Comparison of ENCODE assay signal across 10 cellular contexts in genomic region chr3:77825045-77825827, GRCh38.
DNase-seq lines count a peak whose midpoint lies in the region; ATAC-seq and TF ChIP-seq lines count a peak whose summit lies in the region.
"Had no signal": no experiment of that assay in that cellular context is flagged by ENCODE, and none has a peak within 500 bp of the region (broad histone marks: within the 10 kb centered on the region; RNA-seq: fewer than 3 reads in every experiment).

No MANE protein-coding gene starts in this region.

- no peak overlapping the region for H3K4me3 Mint-ChIP-seq in natural killer cell
- H3K4me3 Mint-ChIP-seq: CD8-positive, alpha-beta T cell had no signal

- H3K9me3 ChIP-seq in Karpas-422 (ENCODE audit: low read length) (no peaks in the 10 kb centered on the region), lung (ENCODE audit: control insufficient read depth in 2 of 2, insufficient read depth in 1 of 2, low read length in 1 of 2) (peaks cover 3 to 4% of the 10 kb centered on the region in 2 donors)

- ATAC-seq in lung (ENCODE audit: insufficient read depth, low FRiP score) = peak; percentile 87
- ATAC-seq in natural killer cell = no peak
- ATAC-seq: CD8-positive, alpha-beta T cell had no signal

- no peak overlapping the region for H3K4me2 ChIP-seq in Karpas-422 (ENCODE audit: low read depth, low read length, poor library complexity, severe bottlenecking)

- H3K9me3 Mint-ChIP-seq in natural killer cell = peaks cover 4% of the 10 kb centered on the region in 2 donors

- peaks cover 52% of the 10 kb centered on the region for H3K4me1 ChIP-seq in Karpas-422 (ENCODE audit: low read length)
- H3K4me1 ChIP-seq in lung (ENCODE audit: control insufficient read depth in 2 of 2, insufficient read depth in 2 of 2, low read length in 2 of 2) = no peaks in the 10 kb centered on the region

- no peaks in the 10 kb centered on the region for H3K79me2 ChIP-seq in Karpas-422 (ENCODE audit: low read length)

- no peaks in the 10 kb centered on the region for H3K27me3 Mint-ChIP-seq in natural killer cell (ENCODE audit: low read depth in 2 of 2)

- H3K27me3 ChIP-seq in Karpas-422 (ENCODE audit: low read length) = no peaks in the 10 kb centered on the region
- no peaks in the 10 kb centered on the region for H3K27me3 ChIP-seq in lung (ENCODE audit: control insufficient read depth, insufficient read depth)

- 82 to 85% methylated on average over 2 of the region's 2 CpGs for WGBS in lung, 2 donors

- peaks cover 5% of the 10 kb centered on the region for H3K36me3 Mint-ChIP-seq in natural killer cell
- H3K36me3 Mint-ChIP-seq: CD8-positive, alpha-beta T cell had no signal

- H3K4me3 ChIP-seq in AG09309 (ENCODE audit: control insufficient read depth, low read depth, low read length) (no peak overlapping the region), Karpas-422 (ENCODE audit: low read length) (no peak overlapping the region), choroid plexus epithelial cell (ENCODE audit: low read depth, low read length) (no peak overlapping the region), lung (no peak overlapping the region)

- no peaks in the 10 kb centered on the region for H3K4me1 Mint-ChIP-seq in natural killer cell

- peak overlapping the region; percentile 6; the same call in 1 of the 2 replicates for H3K9ac ChIP-seq in Karpas-422 (ENCODE audit: low read length)

- no peak overlapping the region for H3K27ac Mint-ChIP-seq in natural killer cell
- H3K27ac Mint-ChIP-seq: CD8-positive, alpha-beta T cell had no signal

- H3K27ac ChIP-seq in Karpas-422 (ENCODE audit: low read length) = peak overlapping the region; percentile 16; the same call in 1 of the 2 replicates
- peak overlapping the region in 1 of 2 donors; percentile 41 for H3K27ac ChIP-seq in lung (ENCODE audit: low read depth in 1 of 2, low read length in 1 of 2)

- peak overlapping the region; percentile 16; the same call in 1 of the 2 replicates for H2AFZ ChIP-seq in Karpas-422 (ENCODE audit: low read length)

- DNase-seq in AG09309 (ENCODE audit: low read depth) (peak; percentile 83), Karpas-422 (no peak), choroid plexus epithelial cell (ENCODE audit: low read depth) (peak; percentile 88), lung (ENCODE audit: low spot score) (peak; percentile 68), posterior vena cava (ENCODE audit: low spot score) (no peak), natural killer cell (no peak), activated T-cell treated with anti-CD3 and anti-CD28 coated beads for 4 hours (no peak), cerebellar cortex (ENCODE audit: low spot score) (no peak)
- DNase-seq: CD8-positive, alpha-beta T cell; Right ventricle myocardium superior had no signal

- intact Hi-C loops in posterior vena cava (cut with DNase I) (no loop called here), natural killer cell (cut with micrococcal nuclease) (no loop called here)

- no peaks in the 10 kb centered on the region for H3K9me2 ChIP-seq in Karpas-422 (replicated peaks; ENCODE audit: insufficient read depth, low read length)

- H4K20me1 ChIP-seq in Karpas-422 (ENCODE audit: insufficient read depth, low read depth, low read length) = no peaks in the 10 kb centered on the region

- TF ChIP-seq CTCF in AG09309 (IDR thresholded peaks at IDR 0.05; ENCODE audit: control insufficient read depth, insufficient read depth, low read depth, low read length, missing control alignments) = no peak
- no peak for TF ChIP-seq CTCF in choroid plexus epithelial cell (conservative IDR thresholded peaks at IDR 0.05; ENCODE audit: low read depth, low read length)
- no peak for TF ChIP-seq CTCF in lung (IDR thresholded peaks at IDR 0.05; ENCODE audit: control extremely low read depth, extremely low read depth)
- TF ChIP-seq CTCF in natural killer cell (IDR thresholded peaks at IDR 0.05) = no peak

- H3K36me3 ChIP-seq in Karpas-422 (ENCODE audit: insufficient read depth, low read length) (peaks cover 5% of the 10 kb centered on the region; the same call in 1 of the 2 replicates), lung (ENCODE audit: control insufficient read depth in 2 of 2, insufficient read depth in 2 of 2, low read length in 2 of 2) (no peaks in the 10 kb centered on the region)

Comparison
In these comparisons a context has a peak if more than half of its experiments do, and no peak if none do; other contexts are left out.
1. DNase-seq: peak in AG09309 (single experiment), choroid plexus epithelial cell (single experiment) and lung (single experiment); none in Karpas-422 (single experiment), posterior vena cava (single experiment), natural killer cell (single experiment), activated T-cell treated with anti-CD3 and anti-CD28 coated beads for 4 hours (single experiment) and cerebellar cortex (single experiment).